In the genomic region with DNA sequence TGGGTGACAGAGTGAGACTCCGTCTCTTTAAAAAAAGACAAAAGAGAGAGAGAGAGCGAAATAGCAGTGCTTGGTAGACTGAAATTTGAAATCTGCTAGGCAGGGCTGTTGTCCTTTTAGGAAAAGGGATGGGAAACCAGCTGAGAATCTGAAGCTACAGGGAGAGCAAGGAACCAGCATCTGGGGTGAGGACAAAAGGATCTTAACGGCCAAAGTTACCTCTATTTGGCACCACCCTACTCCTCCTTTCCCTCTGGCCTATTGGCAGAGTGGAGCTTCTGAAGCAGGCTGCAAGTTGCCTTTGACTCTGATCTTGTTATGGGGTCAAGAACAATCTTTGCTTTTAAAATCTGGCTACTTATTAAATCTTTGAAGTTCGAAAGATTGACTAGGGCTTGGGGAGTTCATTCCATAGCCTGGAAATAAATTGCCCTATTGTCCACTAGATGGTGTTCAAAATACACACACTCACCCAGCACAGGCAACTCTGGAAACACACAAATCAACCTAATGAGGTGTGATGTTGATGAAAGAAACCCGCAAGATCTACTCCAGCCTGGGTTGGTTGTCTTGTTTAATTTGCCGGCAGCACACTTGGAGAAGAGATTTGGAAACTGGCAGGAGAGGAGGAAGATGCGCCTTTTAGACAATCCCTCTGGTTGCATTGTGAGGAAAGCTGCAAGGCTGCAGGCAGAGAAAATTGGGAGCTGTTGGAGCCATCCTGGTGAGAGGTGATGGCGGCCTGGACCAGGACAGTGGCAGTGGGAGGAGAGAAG, we compare ENCODE assay signal across 8 cellular contexts. TPM values are rescaled to one million over a fixed set of nuclear protein-coding genes. Genes with fewer than 3 reads are reported as not detected.
A peak's percentile ranks its signal among the peaks of the same experiment; 100 is the strongest.
DNase-seq lines count a peak whose midpoint lies in the region; ATAC-seq, FAIRE-seq and TF ChIP-seq lines count a peak whose summit lies in the region.

No MANE protein-coding gene starts in this region.

- intact Hi-C loops in prostate gland (cut with DNase I), result loop anchor here (5.0 to 10.0 kb wide), 3 partner anchors 123 to 210 kb away; a partner anchor contains a TSS

- TF ChIP-seq POLR2A in GM12891 (IDR thresholded peaks at IDR 0.05; ENCODE audit: low read depth, low read length), result no peak
- TF ChIP-seq POLR2A in prostate gland (IDR thresholded peaks at IDR 0.05), result no peak

- no peak overlapping the region for H3K4me3 ChIP-seq in BE2C (ENCODE audit: low read depth, low read length)
- H3K4me3 ChIP-seq in prostate gland, result no peak overlapping the region

- H3K27me3 ChIP-seq in BE2C, result no peaks in the 10 kb centered on the region
- no peaks in the 10 kb centered on the region for H3K27me3 ChIP-seq in prostate gland (replicated peaks; ENCODE audit: insufficient read depth)

- ATAC-seq in HG03095 (IDR thresholded peaks at IDR 0.05; ENCODE audit: unreplicated experiment), result no peak
- no peak for ATAC-seq in HG03457 (IDR thresholded peaks at IDR 0.05; ENCODE audit: unreplicated experiment)

- no peaks in the 10 kb centered on the region for H3K9me3 ChIP-seq in BE2C
- no peaks in the 10 kb centered on the region for H3K9me3 ChIP-seq in prostate gland

- H3K27ac ChIP-seq in prostate gland, result no peak overlapping the region

- no peaks in the 10 kb centered on the region for H3K4me1 ChIP-seq in BE2C
- H3K4me1 ChIP-seq in prostate gland (replicated peaks), result no peaks in the 10 kb centered on the region

- FAIRE-seq in GM12891 (lab: Jason Lieb, UNC), result peak; percentile 13
- FAIRE-seq in TTC549 (lab: Jason Lieb, UNC), result peak; percentile 91
- FAIRE-seq in frontal cortex (lab: Jason Lieb, UNC), result no peak

- TF ChIP-seq CTCF in BE2C (IDR thresholded peaks at IDR 0.05; ENCODE audit: low read depth, low read length), result peak; percentile 71
- peak in 3 of 4 experiments; percentile 41 to 76 (median 60) for TF ChIP-seq CTCF in prostate gland (IDR thresholded peaks at IDR 0.05)

- DNase-seq in BE2C (no peak), GM12891 (ENCODE audit: insufficient read length, low spot score) (no peak), NCI-H1105 (lab: John Stamatoyannopoulos, UW) (peak; percentile 8), frontal cortex (ENCODE audit: low spot score in 2 of 2) (peak; percentile 60 to 61), prostate gland (ENCODE audit: low spot score) (no peak)

- H3K36me3 ChIP-seq in BE2C (no peaks in the 10 kb centered on the region), prostate gland (no peaks in the 10 kb centered on the region)

- 54% methylated on average over 8 of the region's 8 CpGs for WGBS in prostate gland

TF ChIP-seq in GM12891, 5 proteins besides CTCF, POLR2A, EP300 and RAD21:
- TF ChIP-seq POU2F2 (IDR thresholded peaks at IDR 0.05; ENCODE audit: low read depth, low read length) (no peak), TAF1 (IDR thresholded peaks at IDR 0.05; ENCODE audit: low read depth, low read length) (no peak), SPI1 (IDR thresholded peaks at IDR 0.05; ENCODE audit: low read depth, low read length) (no peak), POLR2AphosphoS5 (IDR thresholded peaks at IDR 0.05; ENCODE audit: low read depth, low read length) (no peak), PAX5 (IDR thresholded peaks at IDR 0.05; ENCODE audit: insufficient read depth, low read length, severe bottlenecking) (no peak)
TF ChIP-seq in GM12891: peak in this region for 0.

RNA-seq across cellular contexts. Expression of a gene that starts 16.5 kb away (rescaled TPM):
- polyA plus RNA-seq in BE2C (2012; ENCODE audit: insufficient read depth, insufficient read length, low read depth), result 193 TPM
- polyA plus RNA-seq in GM12891 (2012; ENCODE audit: low read depth, missing spikeins), result 145 TPM
- total RNA-seq in frontal cortex, result 115 TPM
- 100 to 1,000 TPM; 197 to 212 TPM for total RNA-seq in prostate gland

Comparison
In these comparisons a context has a peak if more than half of its experiments do, and no peak if none do; other contexts are left out.
1. DNase-seq: peak in NCI-H1105 (single experiment) and frontal cortex (2 of 2); none in BE2C (single experiment), GM12891 (single experiment) and prostate gland (single experiment).